Comparison of ENCODE assay signal across 8 cellular contexts in genomic region chr2:20666364-20667150, GRCh38.
A peak's percentile ranks its signal among the peaks of the same experiment; 100 is the strongest.
DNase-seq lines count a peak whose midpoint lies in the region; ATAC-seq and TF ChIP-seq lines count a peak whose summit lies in the region.

Gene GDF7, plus strand, starts transcription at chr2:20667144. Its CDS starts 96 bp downstream, at chr2:20667240.

- TF ChIP-seq CTCF in OCI-LY1 (IDR thresholded peaks at IDR 0.05; ENCODE audit: low read length) = peak; percentile 31

- ATAC-seq in effector memory CD8-positive, alpha-beta T cell (replicated peaks) = peak; percentile 58
- ATAC-seq in HG02623 (IDR thresholded peaks at IDR 0.05; ENCODE audit: unreplicated experiment) = no peak

- H3K9ac ChIP-seq in OCI-LY1 (ENCODE audit: low read length) = peak within 1 kb of the TSS; percentile 15; the same call in 1 of the 2 replicates
- H3K9ac ChIP-seq in mucosa of rectum (ENCODE audit: low read depth in 1 of 2, low read length in 2 of 2) = no peak within 1 kb of the TSS

- H3K9me3 Mint-ChIP-seq in effector memory CD8-positive, alpha-beta T cell = no peaks in the 10 kb centered on the region

- peaks cover 9% of the 10 kb centered on the region for H3K4me1 ChIP-seq in OCI-LY1 (ENCODE audit: insufficient read depth, low read length, severe bottlenecking)
- peaks cover 8 to 14% of the 10 kb centered on the region in 2 donors for H3K4me1 ChIP-seq in mucosa of rectum (ENCODE audit: control insufficient read depth in 2 of 2, insufficient read depth in 2 of 2, low read length in 2 of 2)

- no peak within 1 kb of the TSS for H3K27ac Mint-ChIP-seq in effector memory CD8-positive, alpha-beta T cell

- no peaks in the 10 kb centered on the region for H3K36me3 ChIP-seq in OCI-LY1 (ENCODE audit: insufficient read depth, low read length)
- no peaks in the 10 kb centered on the region for H3K36me3 ChIP-seq in mucosa of rectum (ENCODE audit: control insufficient read depth in 2 of 2, insufficient read depth in 2 of 2, low read length in 2 of 2)

- H3K9me2 ChIP-seq in OCI-LY1 (ENCODE audit: low read depth, low read length) = no peaks in the 10 kb centered on the region

- no peaks in the 10 kb centered on the region for H3K79me2 ChIP-seq in OCI-LY1 (ENCODE audit: insufficient read depth, low read length)

- H3K4me3 Mint-ChIP-seq in effector memory CD8-positive, alpha-beta T cell = peak within 1 kb of the TSS; percentile 77 to 79

- H3K4me3 ChIP-seq in OCI-LY1 (ENCODE audit: low read depth, low read length, poor library complexity, severe bottlenecking) = peak within 1 kb of the TSS; percentile 59
- peak within 1 kb of the TSS; percentile 43 to 56 for H3K4me3 ChIP-seq in mucosa of rectum (ENCODE audit: low read length in 2 of 2)

- H3K4me2 ChIP-seq in OCI-LY1 (ENCODE audit: low read length) = peak within 1 kb of the TSS; percentile 78

- no peaks in the 10 kb centered on the region for H4K20me1 ChIP-seq in OCI-LY1 (ENCODE audit: insufficient read depth, low read length)

- peaks cover 3 to 8% of the 10 kb centered on the region in 2 donors for H3K4me1 Mint-ChIP-seq in effector memory CD8-positive, alpha-beta T cell (ENCODE audit: low read depth in 2 of 2)

- H3F3A ChIP-seq in OCI-LY1 (ENCODE audit: insufficient read depth, low read length) = no peaks in the 10 kb centered on the region

- H2AFZ ChIP-seq in OCI-LY1 (ENCODE audit: low read length) = no peak within 1 kb of the TSS

- peaks cover 9% of the 10 kb centered on the region for H3K36me3 Mint-ChIP-seq in effector memory CD8-positive, alpha-beta T cell (ENCODE audit: insufficient read depth)

- H3K27me3 ChIP-seq in OCI-LY1 (ENCODE audit: insufficient read depth, low read length) = peaks cover 12% of the 10 kb centered on the region
- peaks cover 77 to 82% of the 10 kb centered on the region in 2 donors for H3K27me3 ChIP-seq in mucosa of rectum (ENCODE audit: control insufficient read depth in 2 of 2, insufficient read depth in 2 of 2, low read length in 2 of 2)

- no peaks in the 10 kb centered on the region for H3K9me3 ChIP-seq in OCI-LY1 (ENCODE audit: low read length)
- no peaks in the 10 kb centered on the region for H3K9me3 ChIP-seq in mucosa of rectum (ENCODE audit: control insufficient read depth in 2 of 2, low read length in 2 of 2)

- DNase-seq in activated gamma-delta T cell (lab: John Stamatoyannopoulos, UW) (peak; percentile 25), activated gamma-delta T cell treated with Interleukin-2 at 50 U/mL for 16 hours (no peak), DMS153 (lab: John Stamatoyannopoulos, UW) (no peak), medulla oblongata (ENCODE audit: extremely low spot score) (no peak)
- no peak for DNase-seq in effector memory CD8-positive, alpha-beta T cell

- H3K27me3 Mint-ChIP-seq in effector memory CD8-positive, alpha-beta T cell = peaks cover 72 to 92% of the 10 kb centered on the region in 2 donors

- H3K27ac ChIP-seq in OCI-LY1 (ENCODE audit: low read depth, low read length, poor library complexity, severe bottlenecking) (no peak within 1 kb of the TSS), mucosa of rectum (ENCODE audit: low read depth in 2 of 2, low read length in 2 of 2) (no peak within 1 kb of the TSS)
